In genomic region chr2:170873035-170873692, GRCh38 we compare ENCODE assay signal across 1 cellular context.
A peak's percentile ranks its signal among the peaks of the same experiment; 100 is the strongest.
TF ChIP-seq lines count a peak whose summit lies in the region.

No MANE protein-coding gene starts in this region.

TF ChIP-seq in K562, 482 proteins besides CTCF, POLR2A, EP300 and RAD21 (continued from another document):
- TF ChIP-seq TCFL5 (CRISPR knock-in tag; conservative IDR thresholded peaks at IDR 0.05) (no peak), ZBTB40 (IDR thresholded peaks at IDR 0.05) (0 out of 2 replicates have a peak, but pooled peaks have one; percentile 38), ZBTB40 (CRISPR knock-in tag; IDR thresholded peaks at IDR 0.05) (no peak), ZNF76 (CRISPR knock-in tag; IDR thresholded peaks at IDR 0.05; ENCODE audit: borderline replicate concordance) (no peak), RUNX1 (IDR thresholded peaks at IDR 0.05; ENCODE audit: low read depth) (no peak), CXXC5 (CRISPR knock-in tag; IDR thresholded peaks at IDR 0.05) (peak; percentile 59), CREBBP (IDR thresholded peaks at IDR 0.05; ENCODE audit: low read depth, low read length) (no peak), MAFK (IDR thresholded peaks at IDR 0.05; ENCODE audit: low read length) (peak; percentile 3; the same call in 1 of the 2 replicates), POLR3A (IDR thresholded peaks at IDR 0.05; ENCODE audit: borderline replicate concordance, extremely low read depth, insufficient read depth, insufficient read length) (no peak), GATAD2B (IDR thresholded peaks at IDR 0.05; ENCODE audit: borderline replicate concordance) (no peak; the same call in 1 of the 2 replicates), ZNF212 (CRISPR knock-in tag; IDR thresholded peaks at IDR 0.05) (no peak), THAP12 (CRISPR knock-in tag; IDR thresholded peaks at IDR 0.05) (no peak), KDM5B (IDR thresholded peaks at IDR 0.05; ENCODE audit: insufficient replicate concordance, low read depth, low read length) (no peak), PTTG1 (tag; IDR thresholded peaks at IDR 0.05; ENCODE audit: low read depth) (no peak), ARID2 (IDR thresholded peaks at IDR 0.05) (no peak)
- TF ChIP-seq, protein P1, sequence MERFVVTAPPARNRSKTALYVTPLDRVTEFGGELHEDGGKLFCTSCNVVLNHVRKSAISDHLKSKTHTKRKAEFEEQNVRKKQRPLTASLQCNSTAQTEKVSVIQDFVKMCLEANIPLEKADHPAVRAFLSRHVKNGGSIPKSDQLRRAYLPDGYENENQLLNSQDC (CRISPR knock-in tag; IDR thresholded peaks at IDR 0.05) = no peak
- TF ChIP-seq, protein P2, sequence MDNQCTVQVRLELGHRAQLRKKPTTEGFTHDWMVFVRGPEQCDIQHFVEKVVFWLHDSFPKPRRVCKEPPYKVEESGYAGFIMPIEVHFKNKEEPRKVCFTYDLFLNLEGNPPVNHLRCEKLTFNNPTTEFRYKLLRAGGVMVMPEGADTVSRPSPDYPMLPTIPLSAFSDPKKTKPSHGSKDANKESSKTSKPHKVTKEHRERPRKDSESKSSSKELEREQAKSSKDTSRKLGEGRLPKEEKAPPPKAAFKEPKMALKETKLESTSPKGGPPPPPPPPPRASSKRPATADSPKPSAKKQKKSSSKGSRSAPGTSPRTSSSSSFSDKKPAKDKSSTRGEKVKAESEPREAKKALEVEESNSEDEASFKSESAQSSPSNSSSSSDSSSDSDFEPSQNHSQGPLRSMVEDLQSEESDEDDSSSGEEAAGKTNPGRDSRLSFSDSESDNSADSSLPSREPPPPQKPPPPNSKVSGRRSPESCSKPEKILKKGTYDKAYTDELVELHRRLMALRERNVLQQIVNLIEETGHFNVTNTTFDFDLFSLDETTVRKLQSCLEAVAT (IDR thresholded peaks at IDR 0.05) = 0 out of 4 replicates have a peak, but pooled peaks of 1 of the 2 experiments have one; percentile 21
- TF ChIP-seq, protein P3, sequence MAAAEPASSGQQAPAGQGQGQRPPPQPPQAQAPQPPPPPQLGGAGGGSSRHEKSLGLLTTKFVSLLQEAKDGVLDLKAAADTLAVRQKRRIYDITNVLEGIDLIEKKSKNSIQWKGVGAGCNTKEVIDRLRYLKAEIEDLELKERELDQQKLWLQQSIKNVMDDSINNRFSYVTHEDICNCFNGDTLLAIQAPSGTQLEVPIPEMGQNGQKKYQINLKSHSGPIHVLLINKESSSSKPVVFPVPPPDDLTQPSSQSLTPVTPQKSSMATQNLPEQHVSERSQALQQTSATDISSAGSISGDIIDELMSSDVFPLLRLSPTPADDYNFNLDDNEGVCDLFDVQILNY (CRISPR knock-in tag; IDR thresholded peaks at IDR 0.05) = no peak
- TF ChIP-seq, protein P4, sequence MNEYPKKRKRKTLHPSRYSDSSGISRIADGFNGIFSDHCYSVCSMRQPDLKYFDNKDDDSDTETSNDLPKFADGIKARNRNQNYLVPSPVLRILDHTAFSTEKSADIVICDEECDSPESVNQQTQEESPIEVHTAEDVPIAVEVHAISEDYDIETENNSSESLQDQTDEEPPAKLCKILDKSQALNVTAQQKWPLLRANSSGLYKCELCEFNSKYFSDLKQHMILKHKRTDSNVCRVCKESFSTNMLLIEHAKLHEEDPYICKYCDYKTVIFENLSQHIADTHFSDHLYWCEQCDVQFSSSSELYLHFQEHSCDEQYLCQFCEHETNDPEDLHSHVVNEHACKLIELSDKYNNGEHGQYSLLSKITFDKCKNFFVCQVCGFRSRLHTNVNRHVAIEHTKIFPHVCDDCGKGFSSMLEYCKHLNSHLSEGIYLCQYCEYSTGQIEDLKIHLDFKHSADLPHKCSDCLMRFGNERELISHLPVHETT (CRISPR knock-in tag; conservative IDR thresholded peaks at IDR 0.05 in 1 of 2, IDR thresholded peaks at IDR 0.05 in 1 of 2) = no peak
- TF ChIP-seq, protein P5, sequence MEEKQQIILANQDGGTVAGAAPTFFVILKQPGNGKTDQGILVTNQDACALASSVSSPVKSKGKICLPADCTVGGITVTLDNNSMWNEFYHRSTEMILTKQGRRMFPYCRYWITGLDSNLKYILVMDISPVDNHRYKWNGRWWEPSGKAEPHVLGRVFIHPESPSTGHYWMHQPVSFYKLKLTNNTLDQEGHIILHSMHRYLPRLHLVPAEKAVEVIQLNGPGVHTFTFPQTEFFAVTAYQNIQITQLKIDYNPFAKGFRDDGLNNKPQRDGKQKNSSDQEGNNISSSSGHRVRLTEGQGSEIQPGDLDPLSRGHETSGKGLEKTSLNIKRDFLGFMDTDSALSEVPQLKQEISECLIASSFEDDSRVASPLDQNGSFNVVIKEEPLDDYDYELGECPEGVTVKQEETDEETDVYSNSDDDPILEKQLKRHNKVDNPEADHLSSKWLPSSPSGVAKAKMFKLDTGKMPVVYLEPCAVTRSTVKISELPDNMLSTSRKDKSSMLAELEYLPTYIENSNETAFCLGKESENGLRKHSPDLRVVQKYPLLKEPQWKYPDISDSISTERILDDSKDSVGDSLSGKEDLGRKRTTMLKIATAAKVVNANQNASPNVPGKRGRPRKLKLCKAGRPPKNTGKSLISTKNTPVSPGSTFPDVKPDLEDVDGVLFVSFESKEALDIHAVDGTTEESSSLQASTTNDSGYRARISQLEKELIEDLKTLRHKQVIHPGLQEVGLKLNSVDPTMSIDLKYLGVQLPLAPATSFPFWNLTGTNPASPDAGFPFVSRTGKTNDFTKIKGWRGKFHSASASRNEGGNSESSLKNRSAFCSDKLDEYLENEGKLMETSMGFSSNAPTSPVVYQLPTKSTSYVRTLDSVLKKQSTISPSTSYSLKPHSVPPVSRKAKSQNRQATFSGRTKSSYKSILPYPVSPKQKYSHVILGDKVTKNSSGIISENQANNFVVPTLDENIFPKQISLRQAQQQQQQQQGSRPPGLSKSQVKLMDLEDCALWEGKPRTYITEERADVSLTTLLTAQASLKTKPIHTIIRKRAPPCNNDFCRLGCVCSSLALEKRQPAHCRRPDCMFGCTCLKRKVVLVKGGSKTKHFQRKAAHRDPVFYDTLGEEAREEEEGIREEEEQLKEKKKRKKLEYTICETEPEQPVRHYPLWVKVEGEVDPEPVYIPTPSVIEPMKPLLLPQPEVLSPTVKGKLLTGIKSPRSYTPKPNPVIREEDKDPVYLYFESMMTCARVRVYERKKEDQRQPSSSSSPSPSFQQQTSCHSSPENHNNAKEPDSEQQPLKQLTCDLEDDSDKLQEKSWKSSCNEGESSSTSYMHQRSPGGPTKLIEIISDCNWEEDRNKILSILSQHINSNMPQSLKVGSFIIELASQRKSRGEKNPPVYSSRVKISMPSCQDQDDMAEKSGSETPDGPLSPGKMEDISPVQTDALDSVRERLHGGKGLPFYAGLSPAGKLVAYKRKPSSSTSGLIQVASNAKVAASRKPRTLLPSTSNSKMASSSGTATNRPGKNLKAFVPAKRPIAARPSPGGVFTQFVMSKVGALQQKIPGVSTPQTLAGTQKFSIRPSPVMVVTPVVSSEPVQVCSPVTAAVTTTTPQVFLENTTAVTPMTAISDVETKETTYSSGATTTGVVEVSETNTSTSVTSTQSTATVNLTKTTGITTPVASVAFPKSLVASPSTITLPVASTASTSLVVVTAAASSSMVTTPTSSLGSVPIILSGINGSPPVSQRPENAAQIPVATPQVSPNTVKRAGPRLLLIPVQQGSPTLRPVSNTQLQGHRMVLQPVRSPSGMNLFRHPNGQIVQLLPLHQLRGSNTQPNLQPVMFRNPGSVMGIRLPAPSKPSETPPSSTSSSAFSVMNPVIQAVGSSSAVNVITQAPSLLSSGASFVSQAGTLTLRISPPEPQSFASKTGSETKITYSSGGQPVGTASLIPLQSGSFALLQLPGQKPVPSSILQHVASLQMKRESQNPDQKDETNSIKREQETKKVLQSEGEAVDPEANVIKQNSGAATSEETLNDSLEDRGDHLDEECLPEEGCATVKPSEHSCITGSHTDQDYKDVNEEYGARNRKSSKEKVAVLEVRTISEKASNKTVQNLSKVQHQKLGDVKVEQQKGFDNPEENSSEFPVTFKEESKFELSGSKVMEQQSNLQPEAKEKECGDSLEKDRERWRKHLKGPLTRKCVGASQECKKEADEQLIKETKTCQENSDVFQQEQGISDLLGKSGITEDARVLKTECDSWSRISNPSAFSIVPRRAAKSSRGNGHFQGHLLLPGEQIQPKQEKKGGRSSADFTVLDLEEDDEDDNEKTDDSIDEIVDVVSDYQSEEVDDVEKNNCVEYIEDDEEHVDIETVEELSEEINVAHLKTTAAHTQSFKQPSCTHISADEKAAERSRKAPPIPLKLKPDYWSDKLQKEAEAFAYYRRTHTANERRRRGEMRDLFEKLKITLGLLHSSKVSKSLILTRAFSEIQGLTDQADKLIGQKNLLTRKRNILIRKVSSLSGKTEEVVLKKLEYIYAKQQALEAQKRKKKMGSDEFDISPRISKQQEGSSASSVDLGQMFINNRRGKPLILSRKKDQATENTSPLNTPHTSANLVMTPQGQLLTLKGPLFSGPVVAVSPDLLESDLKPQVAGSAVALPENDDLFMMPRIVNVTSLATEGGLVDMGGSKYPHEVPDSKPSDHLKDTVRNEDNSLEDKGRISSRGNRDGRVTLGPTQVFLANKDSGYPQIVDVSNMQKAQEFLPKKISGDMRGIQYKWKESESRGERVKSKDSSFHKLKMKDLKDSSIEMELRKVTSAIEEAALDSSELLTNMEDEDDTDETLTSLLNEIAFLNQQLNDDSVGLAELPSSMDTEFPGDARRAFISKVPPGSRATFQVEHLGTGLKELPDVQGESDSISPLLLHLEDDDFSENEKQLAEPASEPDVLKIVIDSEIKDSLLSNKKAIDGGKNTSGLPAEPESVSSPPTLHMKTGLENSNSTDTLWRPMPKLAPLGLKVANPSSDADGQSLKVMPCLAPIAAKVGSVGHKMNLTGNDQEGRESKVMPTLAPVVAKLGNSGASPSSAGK (IDR thresholded peaks at IDR 0.05) = no peak
TF ChIP-seq in K562: peak in this region for 75.
